ENCODE assay signal across 8 cellular contexts in genomic region chr1:244969355-244970235, GRCh38.
DNase-seq lines count a peak whose midpoint lies in the region; ATAC-seq and TF ChIP-seq lines count a peak whose summit lies in the region.

No MANE protein-coding gene starts in this region.

- CTCF ChIA-PET in CD8-positive, alpha-beta T cell (lab: Charles Lee): interaction anchor here (0.6 to 1.0 kb wide), 7 partner anchors 16 to 135 kb away, joined by 3 to 7 read pairs (median 3); partner anchors contain the start of gene HNRNPU

- peak; percentile 18 for ATAC-seq in CD8-positive, alpha-beta T cell
- ATAC-seq in GM19467 (IDR thresholded peaks at IDR 0.05; ENCODE audit: unreplicated experiment): peak; percentile 23
- ATAC-seq in stimulated activated effector memory CD8-positive, alpha-beta T cell treated with anti-CD3 and anti-CD28 coated beads, Interleukin-12 subunit alpha, Interleukin-12 subunit beta, amount 100 ng/mL, for 72 hours: peak; percentile 22

- H3K4me1 ChIP-seq in CD8-positive, alpha-beta T cell (ENCODE audit: insufficient read depth, low read length): peaks cover 5% of the 10 kb centered on the region
- H3K4me1 ChIP-seq in esophagus (ENCODE audit: control insufficient read depth in 2 of 2, insufficient read depth in 2 of 2, low read length in 1 of 2) (no peaks in the 10 kb centered on the region), muscle layer of colon (ENCODE audit: insufficient read depth, low read length) (peaks cover 32% of the 10 kb centered on the region)

- peaks cover 13% of the 10 kb centered on the region for H3K36me3 Mint-ChIP-seq in CD8-positive, alpha-beta T cell
- H3K36me3 Mint-ChIP-seq in stimulated activated effector memory CD8-positive, alpha-beta T cell treated with anti-CD3 and anti-CD28 coated beads, Interleukin-12 subunit alpha, Interleukin-12 subunit beta, amount 100 ng/mL, for 72 hours: peaks cover 24% of the 10 kb centered on the region

- no peaks in the 10 kb centered on the region for H3K9me3 ChIP-seq in CD8-positive, alpha-beta T cell (ENCODE audit: low read length)
- H3K9me3 ChIP-seq in esophagus (ENCODE audit: control insufficient read depth in 2 of 2, insufficient read depth in 1 of 2, low read depth in 1 of 2, low read length in 1 of 2) (no peaks in the 10 kb centered on the region), muscle layer of colon (ENCODE audit: low read length) (no peaks in the 10 kb centered on the region)

- TF ChIP-seq CTCF in CD8-positive, alpha-beta T cell (IDR thresholded peaks at IDR 0.05): no peak

- peak overlapping the region; percentile 87 for H3K9ac ChIP-seq in muscle layer of colon (ENCODE audit: low read length)

- peak overlapping the region; percentile 70 for H3K4me3 ChIP-seq in CD8-positive, alpha-beta T cell (ENCODE audit: low read depth, low read length)
- peak overlapping the region; percentile 60 to 96 for H3K4me3 ChIP-seq in esophagus (ENCODE audit: low read depth in 1 of 2, low read length in 2 of 2)
- peak overlapping the region; percentile 63 to 79 for H3K4me3 ChIP-seq in muscle layer of colon (ENCODE audit: low read depth in 1 of 2, low read length in 2 of 2)

- no peaks in the 10 kb centered on the region for H3K27me3 Mint-ChIP-seq in CD8-positive, alpha-beta T cell (ENCODE audit: low read depth)

- no peaks in the 10 kb centered on the region for H3K27me3 ChIP-seq in CD8-positive, alpha-beta T cell (ENCODE audit: insufficient read depth, low read length)
- no peaks in the 10 kb centered on the region for H3K27me3 ChIP-seq in esophagus (ENCODE audit: control insufficient read depth in 1 of 2, insufficient read depth in 2 of 2, low read length in 2 of 2)
- no peaks in the 10 kb centered on the region for H3K27me3 ChIP-seq in muscle layer of colon (ENCODE audit: control insufficient read depth in 1 of 2, insufficient read depth in 2 of 2, low read length in 2 of 2)

- peak overlapping the region; percentile 100 for H3K27ac ChIP-seq in CD8-positive, alpha-beta T cell (ENCODE audit: low read depth, low read length)
- H3K27ac ChIP-seq in esophagus (ENCODE audit: low read depth in 2 of 2, low read length in 1 of 2) (peak overlapping the region; percentile 93 to 100), muscle layer of colon (ENCODE audit: low read depth, low read length) (peak overlapping the region; percentile 100)

- H3K9me3 Mint-ChIP-seq in CD8-positive, alpha-beta T cell: no peaks in the 10 kb centered on the region
- no peaks in the 10 kb centered on the region for H3K9me3 Mint-ChIP-seq in stimulated activated effector memory CD8-positive, alpha-beta T cell treated with anti-CD3 and anti-CD28 coated beads, Interleukin-12 subunit alpha, Interleukin-12 subunit beta, amount 100 ng/mL, for 72 hours

- WGBS in esophagus, 2 donors: 1% methylated on average over 47 to 54 of the region's 54 CpGs

- peak; percentile 47 to 80 (median 66) for DNase-seq in CD8-positive, alpha-beta T cell
- DNase-seq in HT-29 (ENCODE audit: low spot score): peak; percentile 88
- DNase-seq in NOMO-1 treated with DMSO at 0.1 percent for 48 hours (lab: John Stamatoyannopoulos, UW; ENCODE audit: unreplicated experiment): peak; percentile 84
- peak; percentile 46 for DNase-seq in activated T-cell treated with anti-CD3 and anti-CD28 coated beads for 24 hours (ENCODE audit: low read depth)
- DNase-seq in stimulated activated effector memory CD8-positive, alpha-beta T cell treated with anti-CD3 and anti-CD28 coated beads, Interleukin-12 subunit alpha, Interleukin-12 subunit beta, amount 100 ng/mL, for 72 hours (ENCODE audit: low spot score in 2 of 2): peak; percentile 31 to 88

- H3K4me3 Mint-ChIP-seq in CD8-positive, alpha-beta T cell: peak overlapping the region; percentile 97
- peak overlapping the region; percentile 84 for H3K4me3 Mint-ChIP-seq in stimulated activated effector memory CD8-positive, alpha-beta T cell treated with anti-CD3 and anti-CD28 coated beads, Interleukin-12 subunit alpha, Interleukin-12 subunit beta, amount 100 ng/mL, for 72 hours

- no peaks in the 10 kb centered on the region for H3K36me3 ChIP-seq in CD8-positive, alpha-beta T cell (ENCODE audit: insufficient read depth, low read length)
- H3K36me3 ChIP-seq in esophagus (ENCODE audit: control insufficient read depth in 2 of 2, insufficient read depth in 2 of 2, low read length in 1 of 2): no peaks in the 10 kb centered on the region
- H3K36me3 ChIP-seq in muscle layer of colon (ENCODE audit: insufficient read depth, low read length): no peaks in the 10 kb centered on the region

- intact Hi-C loops in CD8-positive, alpha-beta T cell (cut with DNase I, micrococcal nuclease): loop anchor here (1.0 to 5.0 kb wide), 10 partner anchors 51 to 1713 kb away; partner anchors contain the start of genes COX20 (in 2 of the 2), HNRNPU (in 2 of the 2), CATSPERE (in 1 of the 2) and DESI2 (in 1 of the 2)

- H3K27ac Mint-ChIP-seq in CD8-positive, alpha-beta T cell: peak overlapping the region; percentile 100
- peak overlapping the region; percentile 99 for H3K27ac Mint-ChIP-seq in stimulated activated effector memory CD8-positive, alpha-beta T cell treated with anti-CD3 and anti-CD28 coated beads, Interleukin-12 subunit alpha, Interleukin-12 subunit beta, amount 100 ng/mL, for 72 hours

- H3K4me1 Mint-ChIP-seq in CD8-positive, alpha-beta T cell (ENCODE audit: low read depth): peaks cover 19% of the 10 kb centered on the region
- peaks cover 14% of the 10 kb centered on the region for H3K4me1 Mint-ChIP-seq in stimulated activated effector memory CD8-positive, alpha-beta T cell treated with anti-CD3 and anti-CD28 coated beads, Interleukin-12 subunit alpha, Interleukin-12 subunit beta, amount 100 ng/mL, for 72 hours

- POLR2A ChIA-PET in CD8-positive, alpha-beta T cell (lab: Charles Lee): interaction anchor here (0.6 to 5.3 kb wide), 11 partner anchors 8 to 518 kb away, joined by 3 to 139 read pairs (median 4); partner anchors contain the start of genes ADSS2, COX20 and HNRNPU

Comparison
In these comparisons a context has a peak if more than half of its experiments do, and no peak if none do; other contexts are left out.
1. Peak in every context shown above with its lines: DNase-seq, ATAC-seq, H3K4me3 ChIP-seq and H3K27ac ChIP-seq.